1 cellular context compared by ENCODE assay signal in the genomic region with DNA sequence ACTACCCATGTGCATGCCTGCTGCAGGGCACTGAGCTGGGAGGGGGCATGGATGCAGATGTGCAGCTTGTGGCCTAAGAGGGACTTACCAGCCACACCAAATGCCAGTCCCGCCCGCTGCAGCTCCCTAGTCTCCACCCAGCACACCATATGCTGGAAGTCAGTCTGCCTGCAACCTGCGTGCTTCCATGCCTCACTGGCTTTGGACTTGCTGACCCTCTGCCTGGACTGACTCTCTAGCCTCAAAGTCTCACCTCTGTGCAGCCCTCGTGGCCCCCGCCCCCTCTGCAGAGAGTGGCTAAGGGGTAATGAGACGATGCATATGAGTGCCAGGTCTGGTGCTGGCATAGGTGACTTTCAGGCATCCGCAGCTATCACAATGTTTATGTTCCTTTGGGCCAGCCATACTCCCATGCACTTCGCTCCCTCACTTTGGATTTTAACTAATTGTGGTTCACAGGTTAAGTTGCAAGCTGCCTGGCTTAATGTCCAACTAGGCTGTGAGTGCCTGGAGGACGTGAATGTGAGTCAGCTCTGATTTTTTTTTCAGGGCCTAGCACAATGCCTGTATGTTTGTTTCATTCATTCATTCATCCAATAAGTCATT.
TF ChIP-seq lines count a peak whose summit lies in the region.

No MANE protein-coding gene starts in this region.

TF ChIP-seq in H1, 55 proteins besides CTCF, POLR2A, EP300 and RAD21:
- no peak for TF ChIP-seq GTF2F1 (IDR thresholded peaks at IDR 0.05; ENCODE audit: borderline replicate concordance, low read depth, low read length)
- TF ChIP-seq JUND (IDR thresholded peaks at IDR 0.05; ENCODE audit: low read length), result no peak
- no peak for TF ChIP-seq CHD2 (IDR thresholded peaks at IDR 0.05; ENCODE audit: low read length)
- no peak for TF ChIP-seq TBP (IDR thresholded peaks at IDR 0.05; ENCODE audit: low read depth, low read length)
- no peak for TF ChIP-seq RXRA (IDR thresholded peaks at IDR 0.05; ENCODE audit: insufficient read depth, low read depth, low read length)
- TF ChIP-seq, protein P1, sequence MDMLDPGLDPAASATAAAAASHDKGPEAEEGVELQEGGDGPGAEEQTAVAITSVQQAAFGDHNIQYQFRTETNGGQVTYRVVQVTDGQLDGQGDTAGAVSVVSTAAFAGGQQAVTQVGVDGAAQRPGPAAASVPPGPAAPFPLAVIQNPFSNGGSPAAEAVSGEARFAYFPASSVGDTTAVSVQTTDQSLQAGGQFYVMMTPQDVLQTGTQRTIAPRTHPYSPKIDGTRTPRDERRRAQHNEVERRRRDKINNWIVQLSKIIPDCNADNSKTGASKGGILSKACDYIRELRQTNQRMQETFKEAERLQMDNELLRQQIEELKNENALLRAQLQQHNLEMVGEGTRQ (IDR thresholded peaks at IDR 0.05; ENCODE audit: low read length), result no peak
- TF ChIP-seq TAF7 (optimal IDR thresholded peaks at IDR 0.05; ENCODE audit: borderline replicate concordance, low read depth, low read length), result no peak
- no peak for TF ChIP-seq RBBP5 (IDR thresholded peaks at IDR 0.05; ENCODE audit: borderline replicate concordance, low read depth, low read length)
- TF ChIP-seq BACH1 (IDR thresholded peaks at IDR 0.05; ENCODE audit: low read length), result no peak
- no peak for TF ChIP-seq CBX8 (IDR thresholded peaks at IDR 0.05; ENCODE audit: borderline replicate concordance, low read depth, low read length)
- TF ChIP-seq, protein P2, sequence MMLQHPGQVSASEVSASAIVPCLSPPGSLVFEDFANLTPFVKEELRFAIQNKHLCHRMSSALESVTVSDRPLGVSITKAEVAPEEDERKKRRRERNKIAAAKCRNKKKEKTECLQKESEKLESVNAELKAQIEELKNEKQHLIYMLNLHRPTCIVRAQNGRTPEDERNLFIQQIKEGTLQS (IDR thresholded peaks at IDR 0.05; ENCODE audit: insufficient read depth, low read depth, low read length), result no peak
- TF ChIP-seq, protein P3, sequence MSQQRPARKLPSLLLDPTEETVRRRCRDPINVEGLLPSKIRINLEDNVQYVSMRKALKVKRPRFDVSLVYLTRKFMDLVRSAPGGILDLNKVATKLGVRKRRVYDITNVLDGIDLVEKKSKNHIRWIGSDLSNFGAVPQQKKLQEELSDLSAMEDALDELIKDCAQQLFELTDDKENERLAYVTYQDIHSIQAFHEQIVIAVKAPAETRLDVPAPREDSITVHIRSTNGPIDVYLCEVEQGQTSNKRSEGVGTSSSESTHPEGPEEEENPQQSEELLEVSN (IDR thresholded peaks at IDR 0.05), result no peak
- no peak for TF ChIP-seq SP1 (IDR thresholded peaks at IDR 0.05; ENCODE audit: low read depth, low read length)
- TF ChIP-seq YY1 (IDR thresholded peaks at IDR 0.05; ENCODE audit: low read depth, low read length), result no peak
- TF ChIP-seq, protein P4, sequence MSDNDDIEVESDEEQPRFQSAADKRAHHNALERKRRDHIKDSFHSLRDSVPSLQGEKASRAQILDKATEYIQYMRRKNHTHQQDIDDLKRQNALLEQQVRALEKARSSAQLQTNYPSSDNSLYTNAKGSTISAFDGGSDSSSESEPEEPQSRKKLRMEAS (IDR thresholded peaks at IDR 0.05), result no peak
- no peak for TF ChIP-seq SIRT6 (IDR thresholded peaks at IDR 0.05; ENCODE audit: low read length)
- no peak for TF ChIP-seq NRF1 (IDR thresholded peaks at IDR 0.05; ENCODE audit: low read depth, low read length)
- TF ChIP-seq CBX5 (IDR thresholded peaks at IDR 0.05; ENCODE audit: low read depth, low read length), result no peak
- TF ChIP-seq HDAC2 (IDR thresholded peaks at IDR 0.05; ENCODE audit: borderline replicate concordance in 1 of 2, low read depth in 2 of 2, low read length in 2 of 2), result no peak
